In the genomic region with DNA sequence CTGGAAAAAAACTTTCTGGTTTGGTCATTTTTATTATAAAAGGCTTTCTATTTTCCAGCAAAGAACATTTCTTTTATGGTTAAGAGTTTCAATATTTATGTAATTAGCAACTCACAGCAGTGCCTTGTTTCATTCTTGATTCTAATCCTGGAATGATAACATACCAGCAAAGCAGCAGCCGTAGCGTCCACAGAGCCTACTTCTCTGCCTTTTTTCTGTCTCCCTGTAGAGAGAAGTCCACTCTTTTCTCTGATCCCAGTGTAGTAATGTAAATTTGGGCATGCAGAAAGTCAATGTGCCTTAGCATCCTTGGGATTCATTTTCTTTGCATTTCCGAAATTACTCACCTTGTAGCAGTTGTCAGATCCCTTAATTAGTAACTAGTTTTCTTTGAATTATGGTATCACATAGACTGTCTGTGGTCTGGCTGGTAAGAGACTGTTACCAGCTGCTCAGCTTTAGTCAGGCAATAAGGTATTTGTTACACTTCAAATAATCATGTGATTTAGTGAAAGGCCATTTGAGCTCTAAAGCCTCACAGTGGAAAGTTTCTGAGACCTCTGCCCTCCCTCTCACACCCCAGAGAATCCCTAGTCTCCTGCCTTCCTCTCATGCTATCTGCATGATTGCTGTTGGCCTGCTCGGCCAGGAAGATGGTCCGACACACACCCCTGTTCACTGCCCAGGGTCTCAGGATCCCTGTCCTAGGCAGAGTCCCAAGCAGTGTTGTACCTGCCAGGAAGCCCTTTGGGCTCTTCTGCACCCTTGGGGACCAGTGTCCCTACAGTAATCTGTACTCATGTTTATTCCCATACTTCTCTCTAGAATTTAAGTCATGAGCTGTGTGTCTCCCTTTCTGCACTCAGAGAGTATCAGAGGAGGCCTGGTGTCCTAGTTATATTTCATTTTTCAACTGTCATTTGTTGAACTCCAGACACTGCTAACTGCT, we compare ENCODE assay signal across 10 cellular contexts.
DNase-seq lines count a peak whose midpoint lies in the region; ATAC-seq and TF ChIP-seq lines count a peak whose summit lies in the region.
"Had no signal": no experiment of that assay in that cellular context is flagged by ENCODE, and none has a peak within 500 bp of the region (broad histone marks: within the 10 kb centered on the region; RNA-seq: fewer than 3 reads in every experiment).

No MANE protein-coding gene starts in this region.

- no peaks in the 10 kb centered on the region for H3K9me3 ChIP-seq in OCI-LY7 (ENCODE audit: low read length)
- no peaks in the 10 kb centered on the region for H3K9me3 ChIP-seq in Karpas-422 (ENCODE audit: low read length)
- H3K9me3 ChIP-seq in mucosa of descending colon = no peaks in the 10 kb centered on the region

- no peak overlapping the region for H3K27ac ChIP-seq in OCI-LY7 (ENCODE audit: low read depth, low read length, poor library complexity, severe bottlenecking)
- H3K27ac ChIP-seq in Karpas-422 (ENCODE audit: low read length) = no peak overlapping the region

- H2AFZ ChIP-seq in OCI-LY7 (ENCODE audit: low read length) (no peak overlapping the region), Karpas-422 (ENCODE audit: low read length) (no peak overlapping the region)

- DNase-seq in OCI-LY7 (ENCODE audit: low spot score) = no peak
- no peak for DNase-seq in sciatic nerve (ENCODE audit: low spot score)
- no peak for DNase-seq in retina
- DNase-seq in Karpas-422 = no peak
- no peak for DNase-seq in cortex of kidney (lab: John Stamatoyannopoulos, UW)
- no peak for DNase-seq in mucosa of descending colon
- DNase-seq: effector memory CD8-positive, alpha-beta T cell; HFFc6 had no signal

- H3K27me3 ChIP-seq in Karpas-422 (ENCODE audit: low read length) = no peaks in the 10 kb centered on the region

- CTCF ChIA-PET in OCI-LY7 (lab: Charles Lee; ENCODE audit: unreplicated experiment) = interaction anchor here (0.9 kb wide), 1 partner anchor 10 kb away, joined by 3 read pairs; no protein-coding TSS in a partner anchor

- H3K79me2 ChIP-seq in OCI-LY7 (ENCODE audit: insufficient read depth, low read depth, low read length) = peaks cover 70% of the 10 kb centered on the region; the same call in 1 of the 2 replicates
- no peaks in the 10 kb centered on the region for H3K79me2 ChIP-seq in Karpas-422 (ENCODE audit: low read length)

- H3K36me3 ChIP-seq in OCI-LY7 (ENCODE audit: insufficient read depth, low read length) (no peaks in the 10 kb centered on the region), Karpas-422 (ENCODE audit: insufficient read depth, low read length) (no peaks in the 10 kb centered on the region), mucosa of descending colon (ENCODE audit: low read depth) (no peaks in the 10 kb centered on the region)

- POLR2A ChIA-PET in OCI-LY7 (lab: Charles Lee) = interaction anchor here (0.7 to 2.1 kb wide), 5 partner anchors 9 to 21 kb away, joined by 3 to 6 read pairs (median 5); no protein-coding TSS in a partner anchor

- no peak overlapping the region for H3K9ac ChIP-seq in Karpas-422 (ENCODE audit: low read length)

- no peak for TF ChIP-seq CTCF in OCI-LY7 (conservative IDR thresholded peaks at IDR 0.05; ENCODE audit: low read length)
- TF ChIP-seq CTCF in mucosa of descending colon (IDR thresholded peaks at IDR 0.05) = no peak

- BruUV-seq in OCI-LY7 (replicated peaks; lab: Mats Ljungman, UMichigan) = no TSS peak

- intact Hi-C loops in OCI-LY7 (cut with micrococcal nuclease; ENCODE audit: unreplicated experiment) (no loop called here), sciatic nerve (cut with DNase I) (no loop called here), mucosa of descending colon (cut with DNase I, micrococcal nuclease) (no loop called here)

- ATAC-seq in GM18873 (IDR thresholded peaks at IDR 0.05; ENCODE audit: low FRiP score, unreplicated experiment) (peak; percentile 85), HG02571 (IDR thresholded peaks at IDR 0.05; ENCODE audit: unreplicated experiment) (peak; percentile 84), sciatic nerve (peak; percentile 74), mucosa of descending colon (no peak)
- ATAC-seq: effector memory CD8-positive, alpha-beta T cell had no signal

- H3K9me2 ChIP-seq in OCI-LY7 (ENCODE audit: insufficient read depth, low read length) (no peaks in the 10 kb centered on the region), Karpas-422 (replicated peaks; ENCODE audit: insufficient read depth, low read length) (no peaks in the 10 kb centered on the region)

- peaks cover 24% of the 10 kb centered on the region; the same call in 1 of the 2 replicates for H4K20me1 ChIP-seq in OCI-LY7 (ENCODE audit: insufficient read depth, low read length)
- 0 out of 2 replicates have a peak, but pooled peaks cover 9% of the 10 kb centered on the region for H4K20me1 ChIP-seq in Karpas-422 (ENCODE audit: insufficient read depth, low read depth, low read length)

- H3K4me1 ChIP-seq in OCI-LY7 (ENCODE audit: insufficient read depth, low read length, poor library complexity, severe bottlenecking) = peaks cover 18% of the 10 kb centered on the region
- H3K4me1 ChIP-seq in Karpas-422 (ENCODE audit: low read length) = no peaks in the 10 kb centered on the region
- H3K4me1 ChIP-seq in mucosa of descending colon (ENCODE audit: low read depth) = peaks cover 9% of the 10 kb centered on the region

- H3K4me3 ChIP-seq in OCI-LY7 (ENCODE audit: low read depth, low read length, poor library complexity, severe bottlenecking) (no peak overlapping the region), Karpas-422 (ENCODE audit: low read length) (no peak overlapping the region), mucosa of descending colon (no peak overlapping the region)

- peak overlapping the region; percentile 27; the same call in 1 of the 2 replicates for H3K4me2 ChIP-seq in OCI-LY7 (ENCODE audit: low read length)
- no peak overlapping the region for H3K4me2 ChIP-seq in Karpas-422 (ENCODE audit: low read depth, low read length, poor library complexity, severe bottlenecking)
